11 cellular contexts compared by ENCODE assay signal in the genomic region with DNA sequence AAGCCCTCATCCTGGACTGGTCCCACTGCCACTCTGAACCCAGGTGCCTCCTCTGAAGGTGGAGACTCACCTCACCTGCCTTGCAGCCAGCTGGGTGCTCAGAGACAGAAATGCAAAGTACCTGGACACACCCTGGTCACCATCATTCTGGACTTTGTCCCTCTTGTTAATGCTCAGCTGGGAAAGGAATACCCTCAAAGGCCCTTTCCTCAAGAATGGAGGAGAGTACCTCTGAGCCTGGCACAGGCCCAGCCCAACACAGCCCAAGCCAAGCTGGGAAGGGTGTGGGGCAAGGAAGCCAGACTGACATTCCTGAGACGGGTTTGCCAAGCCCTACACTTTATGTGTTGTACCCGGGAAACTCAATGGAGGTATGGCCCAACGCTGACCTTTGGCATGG. TPM values are rescaled to one million over a fixed set of nuclear protein-coding genes. Genes with fewer than 3 reads are reported as not detected.
DNase-seq lines count a peak whose midpoint lies in the region; ATAC-seq and TF ChIP-seq lines count a peak whose summit lies in the region.
"Had no signal": no experiment of that assay in that cellular context is flagged by ENCODE, and none has a peak within 500 bp of the region (broad histone marks: within the 10 kb centered on the region; RNA-seq: fewer than 3 reads in every experiment).

No MANE protein-coding gene starts in this region.

- H3K9me3 ChIP-seq in breast epithelium (no peaks in the 10 kb centered on the region), mucosa of stomach (ENCODE audit: control insufficient read depth, low read length) (no peaks in the 10 kb centered on the region), upper lobe of left lung (no peaks in the 10 kb centered on the region)
- H3K9me3 ChIP-seq: SJCRH30 had no signal

- ATAC-seq in activated naive CD4-positive, alpha-beta T cell treated with anti-CD3 and anti-CD28 coated beads, Interleukin-2, amount 50 U/mL, for 72 hours = no peak
- ATAC-seq in upper lobe of left lung (ENCODE audit: low FRiP score in 2 of 2) = peak in 1 of 2 donors; percentile 82

- H3K4me1 ChIP-seq in breast epithelium (peaks cover 5 to 15% of the 10 kb centered on the region in 2 donors), mucosa of stomach (ENCODE audit: control insufficient read depth, insufficient read depth, low read length) (peaks cover 58% of the 10 kb centered on the region), upper lobe of left lung (peaks cover 60 to 75% (median 72%) of the 10 kb centered on the region in 4 donors)

- H3K27ac ChIP-seq in breast epithelium = peak overlapping the region; percentile 84 to 87
- peak overlapping the region; percentile 89 to 98 (median 93) for H3K27ac ChIP-seq in upper lobe of left lung

- TF ChIP-seq CTCF in breast epithelium (IDR thresholded peaks at IDR 0.05) = no peak
- TF ChIP-seq CTCF in upper lobe of left lung (IDR thresholded peaks at IDR 0.05) = no peak

- 24 to 44% methylated on average over 3 of the region's 3 CpGs for WGBS in upper lobe of left lung, 2 donors

- TF ChIP-seq POLR2A in breast epithelium (IDR thresholded peaks at IDR 0.05) = no peak
- no peak for TF ChIP-seq POLR2A in upper lobe of left lung (IDR thresholded peaks at IDR 0.05)

- H3K4me3 Mint-ChIP-seq in activated naive CD4-positive, alpha-beta T cell treated with anti-CD3 and anti-CD28 coated beads, Interleukin-2, amount 50 U/mL, for 24 hours = peak overlapping the region; percentile 86

- intact Hi-C loops in breast epithelium (cut with DNase I; ENCODE audit: low total_unique reads) = no loop called here

- H3K36me3 ChIP-seq in breast epithelium = no peaks in the 10 kb centered on the region
- H3K36me3 ChIP-seq in mucosa of stomach (ENCODE audit: control insufficient read depth, insufficient read depth, low read length) = peaks cover 5% of the 10 kb centered on the region
- H3K36me3 ChIP-seq in upper lobe of left lung = peaks cover 0 to 10% (median 0%) of the 10 kb centered on the region in 4 donors

- H3K9me3 Mint-ChIP-seq in activated naive CD4-positive, alpha-beta T cell treated with anti-CD3 and anti-CD28 coated beads, Interleukin-2, amount 50 U/mL, for 24 hours = no peaks in the 10 kb centered on the region
- no peaks in the 10 kb centered on the region for H3K9me3 Mint-ChIP-seq in activated naive CD4-positive, alpha-beta T cell treated with anti-CD3 and anti-CD28 coated beads, Interleukin-2, amount 50 U/mL, for 72 hours

- no peak overlapping the region for H3K27ac Mint-ChIP-seq in activated naive CD4-positive, alpha-beta T cell treated with anti-CD3 and anti-CD28 coated beads, Interleukin-2, amount 50 U/mL, for 24 hours
- H3K27ac Mint-ChIP-seq in activated naive CD4-positive, alpha-beta T cell treated with anti-CD3 and anti-CD28 coated beads, Interleukin-2, amount 50 U/mL, for 72 hours = no peak overlapping the region

- H3K4me3 ChIP-seq in breast epithelium = peak overlapping the region in 1 of 3 donors; percentile 77
- H3K4me3 ChIP-seq in mucosa of stomach (ENCODE audit: low read length) = peak overlapping the region; percentile 85
- no peak overlapping the region for H3K4me3 ChIP-seq in upper lobe of left lung

- peaks cover 6% of the 10 kb centered on the region for H3K36me3 Mint-ChIP-seq in activated naive CD4-positive, alpha-beta T cell treated with anti-CD3 and anti-CD28 coated beads, Interleukin-2, amount 50 U/mL, for 24 hours
- H3K36me3 Mint-ChIP-seq in activated naive CD4-positive, alpha-beta T cell treated with anti-CD3 and anti-CD28 coated beads, Interleukin-2, amount 50 U/mL, for 72 hours = peaks cover 16 to 29% of the 10 kb centered on the region in 2 donors

- no peaks in the 10 kb centered on the region for H3K27me3 ChIP-seq in breast epithelium
- no peaks in the 10 kb centered on the region for H3K27me3 ChIP-seq in mucosa of stomach (ENCODE audit: control insufficient read depth, insufficient read depth, low read length)
- H3K27me3 ChIP-seq in upper lobe of left lung = no peaks in the 10 kb centered on the region
- H3K27me3 ChIP-seq: SJCRH30 had no signal

- peak overlapping the region; percentile 93 for H3K9ac ChIP-seq in mucosa of stomach (ENCODE audit: low read length)

- H3K27me3 Mint-ChIP-seq in activated naive CD4-positive, alpha-beta T cell treated with anti-CD3 and anti-CD28 coated beads, Interleukin-2, amount 50 U/mL, for 24 hours = no peaks in the 10 kb centered on the region

- peaks cover 43% of the 10 kb centered on the region for H3K4me1 Mint-ChIP-seq in activated naive CD4-positive, alpha-beta T cell treated with anti-CD3 and anti-CD28 coated beads, Interleukin-2, amount 50 U/mL, for 24 hours

- peak in 1 of 4 donors; percentile 30 for TF ChIP-seq EP300 in upper lobe of left lung (IDR thresholded peaks at IDR 0.05)

- no peak for DNase-seq in activated naive CD4-positive, alpha-beta T cell treated with anti-CD3 and anti-CD28 coated beads, Interleukin-2, amount 50 U/mL, for 72 hours (ENCODE audit: low spot score in 2 of 2)
- DNase-seq in breast epithelium (ENCODE audit: low spot score in 2 of 2) (no peak), upper lobe of left lung (peak; percentile 77 to 87), EL (no peak), NCI-H2171 treated with DMSO at 0.1 percent for 48 hours (lab: John Stamatoyannopoulos, UW) (no peak), T1000 (lab: John Stamatoyannopoulos, UW) (no peak)
- DNase-seq: NCI-H187; SJCRH30; stimulated activated CD4-positive, alpha-beta T cell treated with anti-CD3 and anti-CD28 coated beads, Interleukin-2, amount 100 ng/mL, for 48 hours had no signal

RNA-seq across cellular contexts. Expression of gene ALAS1, which starts 1.0 kb away (rescaled TPM):
- total RNA-seq in activated naive CD4-positive, alpha-beta T cell treated with anti-CD3 and anti-CD28 coated beads, Interleukin-2, amount 50 U/mL, for 72 hours = 10 to 100 TPM; 56.1 to 72.0 TPM
- 10 to 100 TPM; 25.9 to 34.7 (median 33.3) TPM for total RNA-seq in breast epithelium
- 10 to 100 TPM; 53.2 to 97.3 (median 74.0) TPM for total RNA-seq in upper lobe of left lung

RNA-seq across cellular contexts. Expression of gene TLR9, which starts 28.5 kb away (rescaled TPM):
- under 1 TPM; 0.18 to 0.86 TPM for total RNA-seq in activated naive CD4-positive, alpha-beta T cell treated with anti-CD3 and anti-CD28 coated beads, Interleukin-2, amount 50 U/mL, for 72 hours
- total RNA-seq in breast epithelium (under 1 TPM in 1 of 3 donors, not detected in 2; 0.29 TPM), upper lobe of left lung (1 to 10 TPM in 1 of 6 donors, under 1 TPM in 1, not detected in 4; 0.29 to 1.1 TPM)
- total RNA-seq: SJCRH30 had no signal

RNA-seq across cellular contexts. Expression of gene TWF2, which starts 42.0 kb away (rescaled TPM):
- total RNA-seq in activated naive CD4-positive, alpha-beta T cell treated with anti-CD3 and anti-CD28 coated beads, Interleukin-2, amount 50 U/mL, for 72 hours = 100 to 1,000 TPM in 1 of 2 donors, 10 to 100 TPM in 1; 75.8 to 139 TPM
- total RNA-seq in breast epithelium (10 to 100 TPM; 52.7 to 84.5 (median 65.2) TPM), upper lobe of left lung (10 to 100 TPM; 31.9 to 83.5 (median 66.6) TPM)

RNA-seq across cellular contexts. Expression of gene POC1A, which starts 42.8 kb away (rescaled TPM):
- total RNA-seq in activated naive CD4-positive, alpha-beta T cell treated with anti-CD3 and anti-CD28 coated beads, Interleukin-2, amount 50 U/mL, for 72 hours = 10 to 100 TPM; 28.8 to 32.2 TPM
- total RNA-seq in breast epithelium = 1 to 10 TPM; 1.9 to 2.7 (median 2.6) TPM
- total RNA-seq in upper lobe of left lung = 1 to 10 TPM; 1.0 to 4.2 (median 2.8) TPM

RNA-seq across cellular contexts. Expression of gene PPM1M, which starts 48.6 kb away (rescaled TPM):
- total RNA-seq in activated naive CD4-positive, alpha-beta T cell treated with anti-CD3 and anti-CD28 coated beads, Interleukin-2, amount 50 U/mL, for 72 hours = 10 to 100 TPM; 52.3 to 74.1 TPM
- total RNA-seq in breast epithelium = 10 to 100 TPM; 15.4 to 31.2 (median 20.2) TPM
- total RNA-seq in upper lobe of left lung = 10 to 100 TPM; 18.7 to 68.1 (median 47.8) TPM

Comparison
In these comparisons a context has a peak if more than half of its experiments do, and no peak if none do; other contexts are left out.
1. DNase-seq: peak in upper lobe of left lung (2 of 2); none in activated naive CD4-positive, alpha-beta T cell treated with anti-CD3 and anti-CD28 coated beads, Interleukin-2, amount 50 U/mL, for 72 hours (0 of 2), breast epithelium (0 of 2), EL (single experiment), NCI-H2171 treated with DMSO at 0.1 percent for 48 hours (single experiment) and T1000 (single experiment).